Comparison of ENCODE assay signal across 25 cellular contexts in genomic region chr14:105224845-105225585, GRCh38.
"Had no signal": no experiment of that assay in that cellular context is flagged by ENCODE, and none has a peak within 500 bp of the region (broad histone marks: within the 10 kb centered on the region; RNA-seq: fewer than 3 reads in every experiment).

No MANE protein-coding gene starts in this region.

- H3K4me1 ChIP-seq: colonic mucosa, pancreas, uterus had no signal

- H3K27ac Mint-ChIP-seq: activated CD8-positive, alpha-beta memory T cell treated with anti-CD3 and anti-CD28 coated beads, Interleukin-2, amount 10 ng/mL, durations not matched to agents 7 days and 5 days; activated naive CD8-positive, alpha-beta T cell treated with anti-CD3 and anti-CD28 coated beads, Interleukin-2, amount 50 U/mL, for 24 hours; activated T-helper 2 cell treated with anti-CD3 and anti-CD28 coated beads, Interferon-gamma antibody, Interleukin-2, Interleukin-4, amounts not matched to agents 10 μg/mL and 5 μg/mL and 100 μg/mL, durations not matched to agents 14 hours and 24 hours and 36 hours; endodermal cell; natural killer cell had no signal

- H3K9me3 ChIP-seq: colonic mucosa, gastrocnemius medialis, heart left ventricle, neutrophil, pancreas, spleen, uterus had no signal

- H3K27me3 Mint-ChIP-seq: activated CD8-positive, alpha-beta memory T cell treated with anti-CD3 and anti-CD28 coated beads, Interleukin-2, amount 10 ng/mL, durations not matched to agents 7 days and 5 days; activated naive CD8-positive, alpha-beta T cell treated with anti-CD3 and anti-CD28 coated beads, Interleukin-2, amount 50 U/mL, for 24 hours; central memory CD8-positive, alpha-beta T cell had no signal

- H3K9me3 Mint-ChIP-seq: activated naive CD8-positive, alpha-beta T cell treated with anti-CD3 and anti-CD28 coated beads, Interleukin-2, amount 50 U/mL, for 24 hours; activated T-helper 2 cell treated with anti-CD3 and anti-CD28 coated beads, Interferon-gamma antibody, Interleukin-2, Interleukin-4, amounts not matched to agents 10 μg/mL and 5 μg/mL and 100 μg/mL, durations not matched to agents 14 hours and 24 hours and 36 hours; central memory CD8-positive, alpha-beta T cell; endodermal cell; natural killer cell had no signal

- H3K4me3 ChIP-seq: colonic mucosa, gastrocnemius medialis, heart left ventricle, pancreas, spleen, uterus had no signal

- H3K27ac ChIP-seq: brain microvascular endothelial cell, colonic mucosa, gastrocnemius medialis, heart left ventricle, neutrophil, pancreas, spleen, uterus, WERI-Rb-1 had no signal

- H3K4me1 Mint-ChIP-seq: activated CD8-positive, alpha-beta memory T cell treated with anti-CD3 and anti-CD28 coated beads, Interleukin-2, amount 10 ng/mL, durations not matched to agents 7 days and 5 days; activated naive CD8-positive, alpha-beta T cell treated with anti-CD3 and anti-CD28 coated beads, Interleukin-2, amount 50 U/mL, for 24 hours; central memory CD8-positive, alpha-beta T cell; natural killer cell had no signal

- H3K36me3 ChIP-seq: colonic mucosa, uterus had no signal

- H3K4me3 Mint-ChIP-seq: activated CD8-positive, alpha-beta memory T cell treated with anti-CD3 and anti-CD28 coated beads, Interleukin-2, amount 10 ng/mL, durations not matched to agents 7 days and 5 days; activated naive CD8-positive, alpha-beta T cell treated with anti-CD3 and anti-CD28 coated beads, Interleukin-2, amount 50 U/mL, for 24 hours; central memory CD8-positive, alpha-beta T cell; endodermal cell; natural killer cell had no signal

- H3K36me3 Mint-ChIP-seq: natural killer cell had no signal

- DNase-seq: activated CD4-positive, alpha-beta T cell treated with anti-CD3 and anti-CD28 coated beads for 1 hour; activated CD4-positive, alpha-beta T cell treated with anti-CD3 and anti-CD28 coated beads, Interleukin-2, amount 50 U/mL, for 48 hours; activated CD8-positive, alpha-beta memory T cell treated with anti-CD3 and anti-CD28 coated beads, Interleukin-2, amount 10 ng/mL, durations not matched to agents 7 days and 5 days; activated naive CD4-positive, alpha-beta T cell treated with Interleukin-2 at 50 U/mL for 16 hours; activated naive CD8-positive, alpha-beta T cell treated with anti-CD3 and anti-CD28 coated beads, Interleukin-2, amount 50 U/mL, for 24 hours; activated T-cell treated with anti-CD3 and anti-CD28 coated beads, Interleukin-2, amount 50 U/mL, for 1 hour; aorta; brain microvascular endothelial cell; colonic mucosa; endodermal cell; erythroblast; gastrocnemius medialis; mesendoderm; natural killer cell; spleen; stimulated activated CD4-positive, alpha-beta T cell treated with anti-CD3 and anti-CD28 coated beads, Interleukin-4, amount 100 ng/mL, for 4 hours; stimulated activated naive CD4-positive, alpha-beta T cell; SW 1271; uterus; WERI-Rb-1 had no signal

- H3K27me3 ChIP-seq: brain microvascular endothelial cell, colonic mucosa, gastrocnemius medialis, heart left ventricle, neutrophil, pancreas, spleen, uterus had no signal

- ATAC-seq: activated CD8-positive, alpha-beta memory T cell treated with anti-CD3 and anti-CD28 coated beads, Interleukin-2, amount 10 ng/mL, durations not matched to agents 7 days and 5 days; activated naive CD8-positive, alpha-beta T cell treated with anti-CD3 and anti-CD28 coated beads, Interleukin-2, amount 50 U/mL, for 24 hours; heart left ventricle; natural killer cell; pancreas had no signal
